Comparison of ENCODE assay signal across 24 cellular contexts in the genomic region with DNA sequence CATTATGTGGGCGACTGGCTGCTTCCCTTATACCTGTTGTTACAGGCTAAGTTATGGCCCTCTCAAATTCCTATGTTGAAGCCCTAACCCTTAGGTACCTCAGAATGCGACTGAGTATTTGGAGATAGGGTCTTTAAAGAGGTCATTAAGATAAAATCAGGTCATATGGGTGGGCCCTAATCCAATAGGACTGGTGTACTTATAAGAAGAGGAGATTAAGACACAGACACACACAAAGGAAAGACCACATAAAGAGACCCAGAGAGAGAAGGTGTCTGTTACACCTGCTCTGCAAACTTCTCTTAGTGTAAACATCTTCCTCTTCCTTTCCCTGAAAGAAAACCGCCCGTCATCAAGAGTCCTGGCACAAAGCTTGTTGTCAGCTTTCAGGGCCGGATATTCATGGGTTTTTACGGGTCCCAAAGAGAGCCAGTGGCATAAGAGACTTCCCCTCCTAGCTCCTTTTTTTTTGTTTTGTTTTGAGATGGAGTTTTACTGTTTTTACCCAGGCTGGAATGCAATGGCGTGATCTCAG.
"Had no signal": no experiment of that assay in that cellular context is flagged by ENCODE, and none has a peak within 500 bp of the region (broad histone marks: within the 10 kb centered on the region; RNA-seq: fewer than 3 reads in every experiment).

No MANE protein-coding gene starts in this region.

- H3K27me3 ChIP-seq: breast epithelium, esophagus muscularis mucosa, hepatocyte, spleen, tibial nerve, uterus had no signal

- H2AFZ ChIP-seq: hepatocyte had no signal

- ATAC-seq: left lobe of liver, lower lobe of right lung, WTC11 had no signal

- H3K27ac ChIP-seq: breast epithelium, esophagus muscularis mucosa, hepatocyte, lower lobe of right lung, prostate gland, spleen, tibial nerve, uterus had no signal

- H3K4me2 ChIP-seq: hepatocyte had no signal

- H3K4me3 ChIP-seq: breast epithelium, esophagus muscularis mucosa, hepatocyte, lower lobe of right lung, prostate gland, spleen, tibial nerve, uterus had no signal

- FAIRE-seq: colon, frontal cortex had no signal

- H3K9me3 Mint-ChIP-seq: central memory CD8-positive, alpha-beta T cell; immature natural killer cell; naive B cell; stimulated activated naive CD8-positive, alpha-beta T cell treated with anti-CD3 and anti-CD28 coated beads, Interleukin-15, Interleukin-2, amounts not matched to agents 100 ng/mL and 50 ng/mL, for 24 hours; WTC11 had no signal

- H3K9me3 ChIP-seq: breast epithelium, esophagus muscularis mucosa, lower lobe of right lung, prostate gland, spleen, tibial nerve, uterus had no signal

- H3K27me3 Mint-ChIP-seq: central memory CD8-positive, alpha-beta T cell; naive B cell; stimulated activated naive CD8-positive, alpha-beta T cell treated with anti-CD3 and anti-CD28 coated beads, Interleukin-15, Interleukin-2, amounts not matched to agents 100 ng/mL and 50 ng/mL, for 24 hours had no signal

- H3K36me3 ChIP-seq: breast epithelium, uterus had no signal

- DNase-seq: activated CD4-positive, alpha-beta T cell treated with anti-CD3 and anti-CD28 coated beads, Interleukin-2, amount 50 U/mL, for 4 hours; activated naive CD4-positive, alpha-beta T cell treated with anti-CD3 and anti-CD28 coated beads, Interleukin-2, amount 50 U/mL, for 16 hours; activated T-cell treated with anti-CD3 and anti-CD28 coated beads, Interleukin-2, amount 50 U/mL, for 48 hours; amniotic stem cell; effector memory CD4-positive, alpha-beta T cell; glutamatergic neuron; immature natural killer cell; lower lobe of right lung; naive B cell; stimulated activated CD4-positive, alpha-beta T cell treated with anti-CD3 and anti-CD28 coated beads, Interleukin-4, amount 100 ng/mL, for 24 hours; T-helper 9 cell; uterus had no signal

- H3K27ac Mint-ChIP-seq: immature natural killer cell; stimulated activated naive CD8-positive, alpha-beta T cell treated with anti-CD3 and anti-CD28 coated beads, Interleukin-15, Interleukin-2, amounts not matched to agents 100 ng/mL and 50 ng/mL, for 24 hours; WTC11 had no signal

- H3K4me3 Mint-ChIP-seq: central memory CD8-positive, alpha-beta T cell; immature natural killer cell; stimulated activated naive CD8-positive, alpha-beta T cell treated with anti-CD3 and anti-CD28 coated beads, Interleukin-15, Interleukin-2, amounts not matched to agents 100 ng/mL and 50 ng/mL, for 24 hours; WTC11 had no signal
